8 cellular contexts compared by ENCODE assay signal in genomic region chr15:20102862-20103261, GRCh38.
DNase-seq lines count a peak whose midpoint lies in the region; ATAC-seq and TF ChIP-seq lines count a peak whose summit lies in the region.
"Not testable (repeated sequence)": the region's sequence is repeated elsewhere in the genome, so short reads cannot be mapped to it uniquely, and the experiment has no call there.

No MANE protein-coding gene starts in this region.

- H3K27ac Mint-ChIP-seq in endothelial cell (ENCODE audit: unreplicated experiment); mesothelial cell of epicardium; progenitor cell of endocrine pancreas; type B pancreatic cell: not testable (repeated sequence)

- not testable (repeated sequence) for H3K27me3 Mint-ChIP-seq in endothelial cell (ENCODE audit: unreplicated experiment); mesothelial cell of epicardium (ENCODE audit: low read depth); progenitor cell of endocrine pancreas; type B pancreatic cell

- not testable (repeated sequence) for ATAC-seq in left ventricle myocardium superior

- TF ChIP-seq CTCF in endothelial cell (IDR thresholded peaks at IDR 0.05; ENCODE audit: unreplicated experiment); mesothelial cell of epicardium (IDR thresholded peaks at IDR 0.05; ENCODE audit: unreplicated experiment); progenitor cell of endocrine pancreas (IDR thresholded peaks at IDR 0.05; ENCODE audit: unreplicated experiment); type B pancreatic cell (conservative IDR thresholded peaks at IDR 0.05): not testable (repeated sequence)

- not testable (repeated sequence) for H3K36me3 Mint-ChIP-seq in endothelial cell (ENCODE audit: low read depth, unreplicated experiment); mesothelial cell of epicardium; progenitor cell of endocrine pancreas (ENCODE audit: insufficient read depth); type B pancreatic cell

- not testable (repeated sequence) for H3K4me1 Mint-ChIP-seq in endothelial cell (ENCODE audit: unreplicated experiment); mesothelial cell of epicardium; progenitor cell of endocrine pancreas (ENCODE audit: low read depth); type B pancreatic cell (ENCODE audit: unreplicated experiment)

- H3K4me3 Mint-ChIP-seq in endothelial cell (ENCODE audit: unreplicated experiment); mesothelial cell of epicardium; progenitor cell of endocrine pancreas (ENCODE audit: low read depth); type B pancreatic cell: not testable (repeated sequence)

- H3K9me3 Mint-ChIP-seq in endothelial cell (ENCODE audit: unreplicated experiment); mesothelial cell of epicardium; progenitor cell of endocrine pancreas (ENCODE audit: low read depth); type B pancreatic cell: not testable (repeated sequence)

- intact Hi-C loops in left ventricle myocardium superior (cut with micrococcal nuclease) = not testable (repeated sequence)

- DNase-seq in Daoy (ENCODE audit: low read depth) = peak; percentile 6
- peak; percentile 33 for DNase-seq in activated CD4-positive, CD25-positive, alpha-beta regulatory T cell treated with anti-CD3 and anti-CD28 coated beads, Interleukin-2, amount 50 U/mL, for 72 hours
- DNase-seq in activated T-helper 9 cell treated with anti-CD3 and anti-CD28 coated beads, Interleukin-2, amount 50 U/mL, for 16 hours (ENCODE audit: low read depth) = peak; percentile 20
- peak; percentile 6 for DNase-seq in endothelial cell (ENCODE audit: low spot score)
- DNase-seq in left ventricle myocardium superior = peak; percentile 65
- DNase-seq in mesothelial cell of epicardium (ENCODE audit: low spot score in 2 of 2, unreplicated experiment in 2 of 2) = peak; percentile 40 to 60
- peak; percentile 45 for DNase-seq in progenitor cell of endocrine pancreas (ENCODE audit: low spot score, unreplicated experiment)
- peak; percentile 89 for DNase-seq in type B pancreatic cell (ENCODE audit: extremely low spot score, unreplicated experiment)

Comparison
In these comparisons a context has a peak if more than half of its experiments do, and no peak if none do; other contexts are left out.
1. DNase-seq: peak in every context shown above with its lines; median percentile 89 in type B pancreatic cell; 65 in left ventricle myocardium superior; 50 in mesothelial cell of epicardium; 45 in progenitor cell of endocrine pancreas; 33 in activated CD4-positive, CD25-positive, alpha-beta regulatory T cell treated with anti-CD3 and anti-CD28 coated beads, Interleukin-2, amount 50 U/mL, for 72 hours; 20 in activated T-helper 9 cell treated with anti-CD3 and anti-CD28 coated beads, Interleukin-2, amount 50 U/mL, for 16 hours; 6 in Daoy; 6 in endothelial cell.